In genomic region chr10:102621418-102622325, GRCh38 we compare ENCODE assay signal across 12 cellular contexts. TPM values are rescaled to one million over a fixed set of nuclear protein-coding genes. Genes with fewer than 3 reads are reported as not detected.
DNase-seq lines count a peak whose midpoint lies in the region; ATAC-seq and TF ChIP-seq lines count a peak whose summit lies in the region.
"Had no signal": no experiment of that assay in that cellular context is flagged by ENCODE, and none has a peak within 500 bp of the region (broad histone marks: within the 10 kb centered on the region; RNA-seq: fewer than 3 reads in every experiment).

No MANE protein-coding gene starts in this region.

- H3K9ac ChIP-seq in SK-N-SH, result no peak overlapping the region

- no peaks in the 10 kb centered on the region for H3K79me2 ChIP-seq in SK-N-SH (ENCODE audit: insufficient read depth)

- H3K27me3 ChIP-seq in Panc1 (ENCODE audit: control insufficient read depth, insufficient read depth, low read length), result no peaks in the 10 kb centered on the region
- no peaks in the 10 kb centered on the region for H3K27me3 ChIP-seq in SK-N-SH (ENCODE audit: insufficient read depth)
- H3K27me3 ChIP-seq: BE2C had no signal

- BruUV-seq in Panc1 (replicated peaks; lab: Mats Ljungman, UMichigan), result no TSS peak

- H3K9me2 ChIP-seq in SK-N-SH, result no peaks in the 10 kb centered on the region

- TF ChIP-seq EP300 in SK-N-SH (IDR thresholded peaks at IDR 0.05; ENCODE audit: borderline replicate concordance in 1 of 2, low read depth in 1 of 2, low read length in 1 of 2), result no peak

- no peak overlapping the region for H3K4me3 ChIP-seq in Panc1 (ENCODE audit: low read depth in 2 of 2, low read length in 2 of 2)
- no peak overlapping the region for H3K4me3 ChIP-seq in SK-N-SH (ENCODE audit: low read depth in 2 of 2, low read length in 1 of 2)

- H2AFZ ChIP-seq in SK-N-SH (ENCODE audit: low read depth), result no peak overlapping the region

- intact Hi-C loops in Panc1 (cut with micrococcal nuclease; ENCODE audit: unreplicated experiment), result no loop called here
- intact Hi-C loops in posterior vena cava (cut with DNase I), result no loop called here

- H3K9me3 ChIP-seq in Panc1 (ENCODE audit: control insufficient read depth, insufficient read depth, low read depth, low read length) (no peaks in the 10 kb centered on the region), SK-N-SH (no peaks in the 10 kb centered on the region)
- H3K9me3 ChIP-seq: BE2C had no signal

- no peak for TF ChIP-seq CTCF in Panc1 (IDR thresholded peaks at IDR 0.05)
- TF ChIP-seq CTCF in SK-N-SH (IDR thresholded peaks at IDR 0.05), result no peak

- H3F3A ChIP-seq in SK-N-SH (replicated peaks; ENCODE audit: insufficient read depth), result no peaks in the 10 kb centered on the region

- in situ Hi-C loops in Panc1 (cut with HindIII; ENCODE audit: low pct_unique_long_range_greater_than_20kb, low sequenced_read_pairs), result no loop called here

- ATAC-seq in Panc1, result peak; percentile 11; the same call in 1 of the 2 replicates
- ATAC-seq: activated CD8-positive, alpha-beta memory T cell treated with anti-CD3 and anti-CD28 coated beads, Interleukin-2, amount 10 ng/mL, durations not matched to agents 7 days and 5 days had no signal

- peak; percentile 43 for DNase-seq in AG08395 (ENCODE audit: low spot score)
- DNase-seq in Panc1 (ENCODE audit: low read depth, low spot score), result no peak
- DNase-seq in fibroblast of peridontal ligament (ENCODE audit: extremely low read depth), result peak; percentile 38
- peak; percentile 41 for DNase-seq in posterior vena cava (ENCODE audit: low spot score)
- no peak for DNase-seq in SK-N-SH
- DNase-seq in DMS53 treated with DMSO at 0.1 percent for 48 hours (lab: John Stamatoyannopoulos, UW; ENCODE audit: unreplicated experiment), result no peak
- no peak for DNase-seq in mucosa of gallbladder (ENCODE audit: low spot score)
- no peak for DNase-seq in NCI-H82 treated with DMSO at 0.1 percent for 48 hours (lab: John Stamatoyannopoulos, UW; ENCODE audit: unreplicated experiment)
- DNase-seq: activated CD8-positive, alpha-beta memory T cell treated with anti-CD3 and anti-CD28 coated beads, Interleukin-2, amount 10 ng/mL, durations not matched to agents 7 days and 5 days; BE2C; NCI-H446; stimulated activated CD4-positive, alpha-beta T cell treated with anti-CD3 and anti-CD28 coated beads, Interleukin-4, amount 100 ng/mL, for 4 hours had no signal

- H3K27ac ChIP-seq in Panc1 (ENCODE audit: low read length) (no peak overlapping the region), SK-N-SH (ENCODE audit: low read depth in 2 of 2, low read length in 1 of 2) (peak overlapping the region in 1 of 2 experiments; percentile 66; a peak in 2 of 4 replicates)

- H3K36me3 ChIP-seq in Panc1 (ENCODE audit: control insufficient read depth, insufficient read depth, low read length) (no peaks in the 10 kb centered on the region), SK-N-SH (replicated peaks in 1 of 2; ENCODE audit: control insufficient read depth in 1 of 2, insufficient read depth in 2 of 2, low read length in 1 of 2) (peaks cover 5 to 14% of the 10 kb centered on the region in 2 experiments)
- H3K36me3 ChIP-seq: BE2C had no signal

- CTCF ChIA-PET in Panc1 (lab: Charles Lee), result interaction anchor here (0.5 to 0.6 kb wide), 2 partner anchors 9 to 39 kb away, joined by 3 to 9 read pairs; no protein-coding TSS in a partner anchor
- CTCF ChIA-PET in SK-N-SH (lab: Yijun Ruan, JAX), result no interaction called here

- POLR2A ChIA-PET in Panc1 (lab: Charles Lee) (interaction anchor here (0.7 kb wide), 1 partner anchor 171 kb away, joined by 7 read pairs; no protein-coding TSS in a partner anchor), SK-N-SH (lab: Yijun Ruan, JAX) (no interaction called here)

- H3K4me2 ChIP-seq in SK-N-SH, result no peak overlapping the region

- H3K4me1 ChIP-seq in Panc1 (ENCODE audit: control insufficient read depth, insufficient read depth, low read length), result peaks cover 7% of the 10 kb centered on the region
- peaks cover 0 to 70% of the 10 kb centered on the region in 2 experiments; a peak in 2 of 4 replicates for H3K4me1 ChIP-seq in SK-N-SH (ENCODE audit: control insufficient read depth in 1 of 2, insufficient read depth in 2 of 2, low read depth in 1 of 2, low read length in 1 of 2)

- H4K20me1 ChIP-seq in SK-N-SH (ENCODE audit: insufficient read depth), result no peaks in the 10 kb centered on the region

- TF ChIP-seq RAD21 in SK-N-SH (IDR thresholded peaks at IDR 0.05; ENCODE audit: low read length), result no peak

- 84% methylated on average over 10 of the region's 13 CpGs for WGBS in SK-N-SH (ENCODE audit: low lambda C conversion rate)

TF ChIP-seq in SK-N-SH, 30 proteins besides CTCF, POLR2A, EP300 and RAD21:
- no peak for TF ChIP-seq PBX3 (IDR thresholded peaks at IDR 0.05)
- TF ChIP-seq RXRA (IDR thresholded peaks at IDR 0.05; ENCODE audit: borderline replicate concordance, low read depth), result no peak
- TF ChIP-seq TCF12 (IDR thresholded peaks at IDR 0.05), result no peak
- no peak for TF ChIP-seq GABPA (IDR thresholded peaks at IDR 0.05; ENCODE audit: low read depth)

RNA-seq across cellular contexts. Expression of gene TRIM8, which starts 22.6 kb away (rescaled TPM):
- 54.4 TPM for total RNA-seq in Panc1 (2021; ENCODE audit: unreplicated experiment)
- polyA plus RNA-seq in Panc1 (2012; ENCODE audit: insufficient read length), result 64.3 TPM
- total RNA-seq in posterior vena cava, result 100 to 1,000 TPM; 122 to 125 TPM
- polyA plus RNA-seq in SK-N-SH (2012; rRNA removed), result 67.0 and 108 TPM in 2 replicates
- polyA plus RNA-seq in SK-N-SH (2012; cell fraction: cytosol; rRNA removed), result 70.8 and 98.8 TPM in 2 replicates
- polyA plus RNA-seq in SK-N-SH (2012; cell fraction: nucleus; rRNA removed), result 83.2 and 87.9 TPM in 2 replicates
- 129 TPM for total RNA-seq in mucosa of gallbladder

Comparison
In these comparisons a context has a peak if more than half of its experiments do, and no peak if none do; other contexts are left out.
1. DNase-seq: peak in AG08395 (single experiment), fibroblast of peridontal ligament (single experiment) and posterior vena cava (single experiment); none in Panc1 (single experiment), SK-N-SH (single experiment), DMS53 treated with DMSO at 0.1 percent for 48 hours (single experiment), mucosa of gallbladder (single experiment) and NCI-H82 treated with DMSO at 0.1 percent for 48 hours (single experiment).